10 cellular contexts compared by ENCODE assay signal in genomic region chr10:97321807-97322195, GRCh38. TPM values are rescaled to one million over a fixed set of nuclear protein-coding genes. Genes with fewer than 3 reads are reported as not detected.
A peak's percentile ranks its signal among the peaks of the same experiment; 100 is the strongest.
DNase-seq lines count a peak whose midpoint lies in the region; ATAC-seq, FAIRE-seq and TF ChIP-seq lines count a peak whose summit lies in the region.
"Had no signal": no experiment of that assay in that cellular context is flagged by ENCODE, and none has a peak within 500 bp of the region (broad histone marks: within the 10 kb centered on the region; RNA-seq: fewer than 3 reads in every experiment).

No MANE protein-coding gene starts in this region.

- H3K36me3 ChIP-seq in hepatocyte (replicated peaks; ENCODE audit: insufficient read depth, low read depth) = no peaks in the 10 kb centered on the region
- H3K36me3 ChIP-seq in small intestine (ENCODE audit: control insufficient read depth in 2 of 2, insufficient read depth in 2 of 2, low read length in 2 of 2) = no peaks in the 10 kb centered on the region
- H3K36me3 ChIP-seq in prostate gland = no peaks in the 10 kb centered on the region

- no peak for DNase-seq in T-helper 1 cell
- peak; percentile 76 for DNase-seq in NCI-H510A treated with DMSO at 0.1 percent for 48 hours (lab: John Stamatoyannopoulos, UW)
- DNase-seq in hepatocyte (ENCODE audit: low spot score) = no peak
- DNase-seq in small intestine = peak; percentile 39
- no peak for DNase-seq in prostate gland (ENCODE audit: low spot score)
- no peak for DNase-seq in NOMO-1 (lab: John Stamatoyannopoulos, UW; ENCODE audit: unreplicated experiment in 2 of 2)

- no peak overlapping the region for H3K27ac Mint-ChIP-seq in T-helper 1 cell treated with Interleukin-12 subunit alpha and Interleukin-12 subunit beta and Interleukin-4 antibody, amounts not matched to agents 30 μg/mL and 1 μg/mL, for 36 hours

- H4K20me1 ChIP-seq in hepatocyte (ENCODE audit: insufficient read depth, poor library complexity, severe bottlenecking) = no peaks in the 10 kb centered on the region

- H3K27ac ChIP-seq in hepatocyte (no peak overlapping the region), small intestine (ENCODE audit: low read depth in 1 of 2, low read length in 1 of 2) (no peak overlapping the region), prostate gland (no peak overlapping the region)
- H3K27ac ChIP-seq: parathyroid adenoma had no signal

- WGBS in hepatocyte (ENCODE audit: low lambda C conversion rate, missing lambda C conversion rate) = 73% methylated on average over 3 of the region's 3 CpGs
- WGBS in small intestine, 3 donors = 27 to 69% (median 51%) methylated on average over 3 of the region's 3 CpGs
- WGBS in prostate gland = 62% methylated on average over 3 of the region's 3 CpGs

- TF ChIP-seq CTCF in hepatocyte (IDR thresholded peaks at IDR 0.05; ENCODE audit: poor library complexity) (no peak), prostate gland (IDR thresholded peaks at IDR 0.05) (no peak)

- H3K4me1 ChIP-seq in hepatocyte (ENCODE audit: insufficient read depth) (peaks cover 19% of the 10 kb centered on the region), small intestine (ENCODE audit: control insufficient read depth in 2 of 2, insufficient read depth in 1 of 2, low read depth in 1 of 2, low read length in 1 of 2) (peaks cover 3 to 6% of the 10 kb centered on the region in 2 donors), prostate gland (replicated peaks) (peaks cover 8% of the 10 kb centered on the region)

- H3K4me2 ChIP-seq in hepatocyte = peak overlapping the region; percentile 98

- FAIRE-seq in small intestine (lab: Jason Lieb, UNC) = no peak

- no peak for TF ChIP-seq POLR2A in prostate gland (IDR thresholded peaks at IDR 0.05)

- H3K27me3 Mint-ChIP-seq in T-helper 1 cell treated with Interleukin-12 subunit alpha and Interleukin-12 subunit beta and Interleukin-4 antibody, amounts not matched to agents 30 μg/mL and 1 μg/mL, for 36 hours (ENCODE audit: low read depth) = peaks cover 17% of the 10 kb centered on the region

- peaks cover 20% of the 10 kb centered on the region for H3K79me2 ChIP-seq in hepatocyte

- intact Hi-C loops in prostate gland (cut with DNase I) = no loop called here

- no peak for ATAC-seq in GM19328 (IDR thresholded peaks at IDR 0.05; ENCODE audit: unreplicated experiment)
- ATAC-seq: body of pancreas had no signal

- no peaks in the 10 kb centered on the region for H3K9me3 Mint-ChIP-seq in T-helper 1 cell treated with Interleukin-12 subunit alpha and Interleukin-12 subunit beta and Interleukin-4 antibody, amounts not matched to agents 30 μg/mL and 1 μg/mL, for 36 hours

- H3K4me3 Mint-ChIP-seq in T-helper 1 cell treated with Interleukin-12 subunit alpha and Interleukin-12 subunit beta and Interleukin-4 antibody, amounts not matched to agents 30 μg/mL and 1 μg/mL, for 36 hours = peak overlapping the region; percentile 61

- H3K9me3 ChIP-seq in hepatocyte (ENCODE audit: low read depth) (no peaks in the 10 kb centered on the region), small intestine (ENCODE audit: control insufficient read depth, low read depth) (no peaks in the 10 kb centered on the region), prostate gland (no peaks in the 10 kb centered on the region)
- H3K9me3 ChIP-seq: body of pancreas had no signal

- no peak overlapping the region for H2AFZ ChIP-seq in hepatocyte
- H2AFZ ChIP-seq: parathyroid adenoma had no signal

- no peaks in the 10 kb centered on the region for H3K36me3 Mint-ChIP-seq in T-helper 1 cell treated with Interleukin-12 subunit alpha and Interleukin-12 subunit beta and Interleukin-4 antibody, amounts not matched to agents 30 μg/mL and 1 μg/mL, for 36 hours (ENCODE audit: low read depth)

- H3K4me1 Mint-ChIP-seq in T-helper 1 cell treated with Interleukin-12 subunit alpha and Interleukin-12 subunit beta and Interleukin-4 antibody, amounts not matched to agents 30 μg/mL and 1 μg/mL, for 36 hours (ENCODE audit: low read depth) = peaks cover 21% of the 10 kb centered on the region

- H3K27me3 ChIP-seq in hepatocyte (no peaks in the 10 kb centered on the region), small intestine (ENCODE audit: control insufficient read depth in 2 of 2, insufficient read depth in 2 of 2, low read length in 2 of 2) (no peaks in the 10 kb centered on the region), prostate gland (replicated peaks; ENCODE audit: insufficient read depth) (no peaks in the 10 kb centered on the region)
- H3K27me3 ChIP-seq: body of pancreas had no signal

- H3K9me2 ChIP-seq in hepatocyte (replicated peaks; ENCODE audit: insufficient read depth) = no peaks in the 10 kb centered on the region

- H3K4me3 ChIP-seq in hepatocyte = peak overlapping the region; percentile 46
- H3K4me3 ChIP-seq in small intestine (ENCODE audit: low read depth in 1 of 2, low read length in 2 of 2) = peak overlapping the region in 1 of 2 donors; percentile 88
- H3K4me3 ChIP-seq in prostate gland = no peak overlapping the region
- H3K4me3 ChIP-seq: body of pancreas had no signal

RNA-seq across cellular contexts. Expression of gene FRAT1, which starts 2.7 kb away (rescaled TPM):
- total RNA-seq in hepatocyte (13.8 and 14.2 TPM in 2 replicates), prostate gland (10 to 100 TPM; 18.0 to 20.1 TPM)
- polyA plus RNA-seq in hepatocyte (8.1 and 14.2 TPM in 2 replicates), small intestine (1 to 10 TPM; 3.8 to 6.1 (median 5.6) TPM)

RNA-seq across cellular contexts. Expression of gene FRAT2, which starts 12.7 kb away (rescaled TPM):
- total RNA-seq in hepatocyte (23.4 and 27.4 TPM in 2 replicates), prostate gland (10 to 100 TPM; 43.0 to 45.3 TPM)
- polyA plus RNA-seq in hepatocyte (29.4 and 30.4 TPM in 2 replicates), small intestine (10 to 100 TPM; 23.2 to 38.2 (median 32.5) TPM)

RNA-seq across cellular contexts. Expression of gene ARHGAP19, which starts 29.4 kb away (rescaled TPM):
- 6.4 and 8.7 TPM in 2 replicates for total RNA-seq in hepatocyte
- polyA plus RNA-seq in hepatocyte = 2.7 and 5.0 TPM in 2 replicates
- 1 to 10 TPM; 2.2 to 5.0 (median 2.5) TPM for polyA plus RNA-seq in small intestine
- total RNA-seq in prostate gland = 10 to 100 TPM; 10.4 to 37.1 TPM

Comparison
In these comparisons a context has a peak if more than half of its experiments do, and no peak if none do; other contexts are left out.
1. DNase-seq: peak in NCI-H510A treated with DMSO at 0.1 percent for 48 hours (single experiment) and small intestine (single experiment); none in T-helper 1 cell (0 of 5), hepatocyte (single experiment), prostate gland (single experiment) and NOMO-1 (0 of 2).